In the genomic region with DNA sequence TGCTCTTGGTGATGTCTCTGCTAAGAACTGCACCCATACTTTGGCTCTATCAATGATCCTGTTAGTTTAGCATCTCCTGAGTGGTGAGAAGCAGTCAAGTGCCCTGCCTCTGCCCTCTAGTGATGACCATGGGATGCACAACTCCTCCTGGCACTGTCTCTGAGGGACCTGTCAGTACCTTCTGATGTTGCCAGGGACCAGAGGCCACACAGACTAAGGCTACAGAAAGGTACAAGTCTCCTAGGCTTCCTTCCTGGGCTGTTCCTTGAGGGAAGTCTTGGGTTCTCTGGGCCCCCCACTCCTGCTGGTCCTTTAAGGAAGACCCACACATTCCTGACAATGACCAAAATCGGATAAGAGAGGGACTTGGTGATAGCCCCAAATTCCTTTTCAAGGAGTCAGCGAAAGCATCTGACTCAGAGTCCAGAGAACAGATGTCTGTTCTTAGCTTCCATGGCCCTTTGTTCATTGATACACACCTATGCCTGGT, we compare ENCODE assay signal across 9 cellular contexts. TPM values are rescaled to one million over a fixed set of nuclear protein-coding genes. Genes with fewer than 3 reads are reported as not detected.
DNase-seq lines count a peak whose midpoint lies in the region; ATAC-seq and TF ChIP-seq lines count a peak whose summit lies in the region.
"Had no signal": no experiment of that assay in that cellular context is flagged by ENCODE, and none has a peak within 500 bp of the region (broad histone marks: within the 10 kb centered on the region; RNA-seq: fewer than 3 reads in every experiment).

No MANE protein-coding gene starts in this region.

- H3K4me2 ChIP-seq in PC-9, result no peak overlapping the region

- POLR2A ChIA-PET in PC-9 (lab: Charles Lee; ENCODE audit: unreplicated experiment), result no interaction called here

- CTCF ChIA-PET in PC-9 (lab: Charles Lee), result no interaction called here

- DNase-seq in AG09309 (ENCODE audit: low read depth) (no peak), GM13976 (ENCODE audit: low spot score) (peak; percentile 43), PC-9 (peak in 1 of 2 experiments; percentile 39), iPS-NIHi7 (ENCODE audit: extremely low spot score) (peak; percentile 71), CD1c-positive myeloid dendritic cell (ENCODE audit: extremely low spot score) (no peak), NCI-H2227 treated with DMSO at 0.1 percent for 48 hours (lab: John Stamatoyannopoulos, UW) (no peak), left ventricle myocardium superior (no peak)

- TF ChIP-seq CTCF in AG09309 (IDR thresholded peaks at IDR 0.05; ENCODE audit: control insufficient read depth, insufficient read depth, low read depth, low read length, missing control alignments), result peak; percentile 49
- no peak for TF ChIP-seq CTCF in GM13976 (IDR thresholded peaks at IDR 0.05; ENCODE audit: borderline replicate concordance, control extremely low read depth, extremely low read depth, insufficient read depth, missing control alignments)
- TF ChIP-seq CTCF in PC-9 (conservative IDR thresholded peaks at IDR 0.05), result peak; percentile 36; the same call in 1 of the 2 replicates

- no TSS peak for BruUV-seq in PC-9 (replicated peaks; lab: Mats Ljungman, UMichigan)

- no peaks in the 10 kb centered on the region for H3K9me3 ChIP-seq in PC-9 (ENCODE audit: insufficient read depth, low read depth)

- H3K27me3 ChIP-seq in PC-9 (ENCODE audit: insufficient read depth, low read depth), result no peaks in the 10 kb centered on the region

- in situ Hi-C loops in GM13976 (cut with MboI; ENCODE audit: low sequenced_read_pairs, unreplicated experiment), result no loop called here

- H3K4me3 ChIP-seq in AG09309 (ENCODE audit: control insufficient read depth, low read depth, low read length) (no peak overlapping the region), PC-9 (no peak overlapping the region)
- H3K4me3 ChIP-seq: skin epidermis had no signal

- no peak overlapping the region for H3K27ac ChIP-seq in PC-9
- H3K27ac ChIP-seq: skin epidermis had no signal

- no peak for ATAC-seq in HG02588 (IDR thresholded peaks at IDR 0.05; ENCODE audit: unreplicated experiment)
- ATAC-seq in left ventricle myocardium superior, result no peak

- no peaks in the 10 kb centered on the region for H3K4me1 ChIP-seq in PC-9 (replicated peaks; ENCODE audit: insufficient read depth)

- H3K79me2 ChIP-seq in PC-9 (ENCODE audit: low read depth), result no peaks in the 10 kb centered on the region

- H3F3A ChIP-seq in PC-9 (ENCODE audit: insufficient read depth, low read depth), result no peaks in the 10 kb centered on the region

- no peaks in the 10 kb centered on the region for H3K9me2 ChIP-seq in PC-9 (ENCODE audit: insufficient read depth)

- no peaks in the 10 kb centered on the region for H4K20me1 ChIP-seq in PC-9 (ENCODE audit: insufficient read depth)

- no peak overlapping the region for H2AFZ ChIP-seq in PC-9

- intact Hi-C loops in PC-9 (cut with micrococcal nuclease; ENCODE audit: unreplicated experiment) (loop anchor here (5.0 kb wide), 1 partner anchor 111 kb away; no protein-coding TSS in a partner anchor), left ventricle myocardium superior (cut with micrococcal nuclease) (no loop called here)

- no peaks in the 10 kb centered on the region for H3K36me3 ChIP-seq in PC-9 (ENCODE audit: low read depth)

RNA-seq across cellular contexts. Expression of a gene that starts 15.3 kb away (rescaled TPM):
- total RNA-seq in PC-9 (2021) (not detected in 2 replicates), left ventricle myocardium superior (not detected)

Comparison
In these comparisons a context has a peak if more than half of its experiments do, and no peak if none do; other contexts are left out.
1. DNase-seq: peak in GM13976 (single experiment) and iPS-NIHi7 (single experiment); none in AG09309 (single experiment), CD1c-positive myeloid dendritic cell (single experiment), NCI-H2227 treated with DMSO at 0.1 percent for 48 hours (single experiment) and left ventricle myocardium superior (single experiment).